9 cellular contexts compared by ENCODE assay signal in genomic region chr12:64273527-64274403, GRCh38. TPM values are rescaled to one million over a fixed set of nuclear protein-coding genes. Genes with fewer than 3 reads are reported as not detected.
A peak's percentile ranks its signal among the peaks of the same experiment; 100 is the strongest.
DNase-seq lines count a peak whose midpoint lies in the region; ATAC-seq, FAIRE-seq and TF ChIP-seq lines count a peak whose summit lies in the region.
"Had no signal": no experiment of that assay in that cellular context is flagged by ENCODE, and none has a peak within 500 bp of the region (broad histone marks: within the 10 kb centered on the region; RNA-seq: fewer than 3 reads in every experiment).

No MANE protein-coding gene starts in this region.

- CTCF ChIA-PET in activated CD4-positive, alpha-beta T cell treated with anti-CD3 and anti-CD28 coated beads for 36 hours (lab: Charles Lee): interaction anchor here (1.2 kb wide), 1 partner anchor 17 kb away, joined by 3 read pairs; no protein-coding TSS in a partner anchor
- CTCF ChIA-PET in HEK293 (lab: Yijun Ruan, JAX) (interaction anchor here (0.6 to 0.8 kb wide), 3 partner anchors 117 to 460 kb away, joined by 3 read pairs; partner anchors contain the start of gene C12orf56), endothelial cell of umbilical vein (lab: Charles Lee) (interaction anchor here (0.6 to 1.7 kb wide), 4 partner anchors 11 to 119 kb away, joined by 3 to 5 read pairs (median 4); partner anchors contain the start of gene C12orf56)

- intact Hi-C loops in activated CD4-positive, alpha-beta T cell treated with anti-CD3 and anti-CD28 coated beads for 36 hours (cut with DNase I, micrococcal nuclease): loop anchor here (1.0 kb wide), 1 partner anchor 119 kb away; no protein-coding TSS in a partner anchor
- intact Hi-C loops in endothelial cell of umbilical vein (cut with micrococcal nuclease): loop anchor here (1.0 to 5.0 kb wide), 2 partner anchors 119 to 424 kb away; no protein-coding TSS in a partner anchor
- intact Hi-C loops in spleen (cut with DNase I; ENCODE audit: low total_unique reads): no loop called here

- no peak overlapping the region for H3K4me3 ChIP-seq in HEK293 (ENCODE audit: low read depth, low read length)
- no peak overlapping the region for H3K4me3 ChIP-seq in endothelial cell of umbilical vein (replicated peaks in 1 of 3; ENCODE audit: insufficient read depth in 1 of 3, low read depth in 1 of 3, low read length in 3 of 3)
- no peak overlapping the region for H3K4me3 ChIP-seq in spleen
- H3K4me3 ChIP-seq: pancreas had no signal

- ATAC-seq in activated CD4-positive, alpha-beta T cell treated with anti-CD3 and anti-CD28 coated beads for 36 hours: peak; percentile 39
- ATAC-seq in activated CD4-positive, CD25-positive, alpha-beta regulatory T cell treated with anti-CD3 and anti-CD28 coated beads, Interleukin-2, amount 50 U/mL, for 24 hours: no peak

- no peaks in the 10 kb centered on the region for H3K36me3 Mint-ChIP-seq in activated CD4-positive, alpha-beta T cell treated with anti-CD3 and anti-CD28 coated beads for 36 hours (ENCODE audit: low read depth)

- H3K4me1 ChIP-seq in HEK293 (ENCODE audit: control insufficient read depth, insufficient read depth, low read length) (no peaks in the 10 kb centered on the region), endothelial cell of umbilical vein (ENCODE audit: control insufficient read depth, extremely low read depth, insufficient read depth, low read length) (no peaks in the 10 kb centered on the region), spleen (no peaks in the 10 kb centered on the region)
- H3K4me1 ChIP-seq: pancreas had no signal

- no peaks in the 10 kb centered on the region for H3K27me3 Mint-ChIP-seq in activated CD4-positive, alpha-beta T cell treated with anti-CD3 and anti-CD28 coated beads for 36 hours

- H3K27me3 ChIP-seq in endothelial cell of umbilical vein (ENCODE audit: control insufficient read depth in 2 of 2, insufficient read depth in 2 of 2, low read length in 2 of 2): peaks cover 0 to 3% of the 10 kb centered on the region in 2 experiments
- H3K27me3 ChIP-seq in spleen (replicated peaks in 1 of 7): no peaks in the 10 kb centered on the region
- H3K27me3 ChIP-seq: pancreas had no signal

- H3K9me3 ChIP-seq in HEK293 (ENCODE audit: control insufficient read depth, insufficient read depth, low read depth, low read length) (no peaks in the 10 kb centered on the region), endothelial cell of umbilical vein (replicated peaks; ENCODE audit: control insufficient read depth, insufficient read depth, low read length) (no peaks in the 10 kb centered on the region), spleen (no peaks in the 10 kb centered on the region)
- H3K9me3 ChIP-seq: pancreas had no signal

- H3K4me3 Mint-ChIP-seq in activated CD4-positive, alpha-beta T cell treated with anti-CD3 and anti-CD28 coated beads for 36 hours: no peak overlapping the region

- DNase-seq in activated CD4-positive, alpha-beta T cell treated with anti-CD3 and anti-CD28 coated beads for 36 hours: peak; percentile 44
- DNase-seq in activated CD4-positive, alpha-beta T cell treated with anti-CD3 and anti-CD28 coated beads, Interleukin-2, amount 50 U/mL, for 1 hour: no peak
- peak; percentile 13 for DNase-seq in NCI-H82 treated with DMSO at 0.1 percent for 48 hours (lab: John Stamatoyannopoulos, UW; ENCODE audit: unreplicated experiment)
- DNase-seq in endothelial cell of umbilical vein (ENCODE audit: low read depth, low spot score): peak; percentile 9
- DNase-seq in spleen: no peak
- no peak for DNase-seq in GF-D8 (lab: John Stamatoyannopoulos, UW)
- DNase-seq: pancreas had no signal

- no peak overlapping the region for H2AFZ ChIP-seq in endothelial cell of umbilical vein (ENCODE audit: low read depth, low read length)

- BruUV-seq in endothelial cell of umbilical vein (replicated peaks; lab: Mats Ljungman, UMichigan): no TSS peak

- H4K20me1 ChIP-seq in endothelial cell of umbilical vein (replicated peaks; ENCODE audit: control insufficient read depth, extremely low read depth, insufficient read depth, low read length): no peaks in the 10 kb centered on the region

- H3K27ac ChIP-seq in HEK293 (ENCODE audit: extremely low read depth, low read depth, low read length): no peak overlapping the region
- no peak overlapping the region for H3K27ac ChIP-seq in endothelial cell of umbilical vein (ENCODE audit: insufficient read depth, low read depth, low read length)
- no peak overlapping the region for H3K27ac ChIP-seq in spleen
- H3K27ac ChIP-seq: pancreas had no signal

- H3K9ac ChIP-seq in endothelial cell of umbilical vein (replicated peaks; ENCODE audit: extremely low read depth, insufficient read depth, low read length): no peak overlapping the region

- H3K36me3 ChIP-seq in HEK293 (ENCODE audit: control insufficient read depth in 2 of 2, insufficient read depth in 1 of 2, low read length in 2 of 2) (no peaks in the 10 kb centered on the region), endothelial cell of umbilical vein (ENCODE audit: control insufficient read depth in 2 of 2, extremely low read depth in 1 of 2, insufficient read depth in 2 of 2, low read length in 2 of 2) (no peaks in the 10 kb centered on the region), spleen (no peaks in the 10 kb centered on the region)
- H3K36me3 ChIP-seq: pancreas had no signal

- H3K79me2 ChIP-seq in endothelial cell of umbilical vein (ENCODE audit: control insufficient read depth, insufficient read depth, low read length): no peaks in the 10 kb centered on the region

- FAIRE-seq in endothelial cell of umbilical vein (lab: Jason Lieb, UNC): no peak
- FAIRE-seq: pancreas had no signal

- TF ChIP-seq POLR2A in endothelial cell of umbilical vein (IDR thresholded peaks at IDR 0.05; ENCODE audit: low read depth, low read length) (no peak), spleen (IDR thresholded peaks at IDR 0.05) (no peak)

- H3K27ac Mint-ChIP-seq in activated CD4-positive, alpha-beta T cell treated with anti-CD3 and anti-CD28 coated beads for 36 hours: no peak overlapping the region

- dilution Hi-C loops in endothelial cell of umbilical vein (cut with MboI; ENCODE audit: extremely low pct_ligation_motif_present, low sequenced_read_pairs): no loop called here

- H3K9me1 ChIP-seq in endothelial cell of umbilical vein (replicated peaks; ENCODE audit: control insufficient read depth, extremely low read depth, insufficient read depth, low read length): no peaks in the 10 kb centered on the region

- no peak overlapping the region for H3K4me2 ChIP-seq in endothelial cell of umbilical vein (ENCODE audit: insufficient read depth, low read length)

- TF ChIP-seq CTCF in HEK293 (tag by site-specific recombination; IDR thresholded peaks at IDR 0.05) (no peak), endothelial cell of umbilical vein (IDR thresholded peaks at IDR 0.05; ENCODE audit: extremely low read depth in 1 of 2, insufficient read depth in 1 of 2, low read depth in 1 of 2, low read length in 2 of 2) (peak; percentile 26 to 36), spleen (IDR thresholded peaks at IDR 0.05 in 8 of 11, conservative IDR thresholded peaks at IDR 0.05 in 3 of 11) (peak in 10 of 11 experiments; percentile 22 to 58 (median 46))

- POLR2A ChIA-PET in activated CD4-positive, alpha-beta T cell treated with anti-CD3 and anti-CD28 coated beads for 36 hours (lab: Charles Lee): no interaction called here
- POLR2A ChIA-PET in HEK293 (lab: Yijun Ruan, JAX): no interaction called here
- POLR2A ChIA-PET in endothelial cell of umbilical vein (lab: Charles Lee): no interaction called here

- 69 to 76% (median 69%) methylated on average over 10 to 11 of the region's 11 CpGs for WGBS in spleen, 5 donors

- no peaks in the 10 kb centered on the region for H3K9me3 Mint-ChIP-seq in activated CD4-positive, alpha-beta T cell treated with anti-CD3 and anti-CD28 coated beads for 36 hours (ENCODE audit: low read depth)

- H3K4me1 Mint-ChIP-seq in activated CD4-positive, alpha-beta T cell treated with anti-CD3 and anti-CD28 coated beads for 36 hours: no peaks in the 10 kb centered on the region

TF ChIP-seq in HEK293, 187 proteins besides CTCF, POLR2A, EP300 and RAD21 (continues in another document):
- TF ChIP-seq ZNF654 (tag by site-specific recombination; IDR thresholded peaks at IDR 0.05; ENCODE audit: low read depth): peak; percentile 45

TF ChIP-seq in endothelial cell of umbilical vein, 7 proteins besides CTCF, POLR2A, EP300 and RAD21:
- TF ChIP-seq FOS (IDR thresholded peaks at IDR 0.05; ENCODE audit: borderline replicate concordance, insufficient read depth, low read length) (no peak), MYC (IDR thresholded peaks at IDR 0.05; ENCODE audit: low read depth, low read length) (no peak), JUN (IDR thresholded peaks at IDR 0.05; ENCODE audit: borderline replicate concordance, insufficient read depth, insufficient read length, low read depth) (no peak), MAX (IDR thresholded peaks at IDR 0.05; ENCODE audit: insufficient read depth, insufficient read length) (no peak), POLR2AphosphoS5 (IDR thresholded peaks at IDR 0.05; ENCODE audit: insufficient read depth, low read depth, low read length) (no peak), EZH2 (IDR thresholded peaks at IDR 0.05; ENCODE audit: borderline replicate concordance, low read depth, low read length, severe bottlenecking) (no peak), GATA2 (IDR thresholded peaks at IDR 0.05; ENCODE audit: insufficient read depth, insufficient read length, low read depth, low read length) (no peak)

RNA-seq across cellular contexts. Expression of gene KICS2, which starts 51.7 kb away (rescaled TPM):
- total RNA-seq in activated CD4-positive, alpha-beta T cell treated with anti-CD3 and anti-CD28 coated beads for 36 hours: 10 to 100 TPM; 15.1 to 16.6 TPM
- total RNA-seq in endothelial cell of umbilical vein (3.2 and 3.8 TPM in 2 replicates), spleen (10 to 100 TPM in 6 of 7 donors, 1 to 10 TPM in 1; 9.5 to 26.2 (median 15.3) TPM)
- polyA plus RNA-seq in endothelial cell of umbilical vein (1.4 and 1.6 TPM in 2 replicates), spleen (1 to 10 TPM; 6.6 to 8.6 (median 8.1) TPM)
- polyA plus RNA-seq in endothelial cell of umbilical vein (2011; cell fraction: cytosol; rRNA removed): 1.7 and 1.9 TPM in 2 replicates
- polyA plus RNA-seq in endothelial cell of umbilical vein (2011; cell fraction: nucleus; rRNA removed): 2.6 and 3.1 TPM in 2 replicates
- 2.1 and 2.2 TPM in 2 replicates for polyA plus RNA-seq in endothelial cell of umbilical vein (2012)
- 4.1 and 5.4 TPM in 2 replicates for polyA minus RNA-seq in endothelial cell of umbilical vein
- 9.0 TPM for polyA minus RNA-seq in endothelial cell of umbilical vein (2011; cell fraction: cytosol; rRNA and poly(A)+ RNA removed)
- polyA minus RNA-seq in endothelial cell of umbilical vein (2011; cell fraction: nucleus; rRNA and poly(A)+ RNA removed): 6.2 and 7.7 TPM in 2 replicates

Comparison
In these comparisons a context has a peak if more than half of its experiments do, and no peak if none do; other contexts are left out.
1. DNase-seq: peak in activated CD4-positive, alpha-beta T cell treated with anti-CD3 and anti-CD28 coated beads for 36 hours (single experiment), NCI-H82 treated with DMSO at 0.1 percent for 48 hours (single experiment) and endothelial cell of umbilical vein (single experiment); none in activated CD4-positive, alpha-beta T cell treated with anti-CD3 and anti-CD28 coated beads, Interleukin-2, amount 50 U/mL, for 1 hour (single experiment), spleen (single experiment) and GF-D8 (single experiment).